In genomic region chr7:114405427-114405826, GRCh38 we compare ENCODE assay signal across 10 cellular contexts. TPM values are rescaled to one million over a fixed set of nuclear protein-coding genes. Genes with fewer than 3 reads are reported as not detected.
A peak's percentile ranks its signal among the peaks of the same experiment; 100 is the strongest.
DNase-seq lines count a peak whose midpoint lies in the region; ATAC-seq, FAIRE-seq and TF ChIP-seq lines count a peak whose summit lies in the region.
"Had no signal": no experiment of that assay in that cellular context is flagged by ENCODE, and none has a peak within 500 bp of the region (broad histone marks: within the 10 kb centered on the region; RNA-seq: fewer than 3 reads in every experiment).

No MANE protein-coding gene starts in this region.

- no peaks in the 10 kb centered on the region for H3K36me3 ChIP-seq in K562 (ENCODE audit: control insufficient read depth, insufficient read depth, low read length)

- no peaks in the 10 kb centered on the region for H3K9me1 ChIP-seq in K562 (ENCODE audit: control insufficient read depth, insufficient read depth, low read length)

- TF ChIP-seq POLR2A in K562 (conservative IDR thresholded peaks at IDR 0.05): no peak

- H3K4me3 ChIP-seq in K562: no peak overlapping the region

- BruUV-seq in K562 (replicated peaks; lab: Mats Ljungman, UMichigan): no TSS peak

- no peaks in the 10 kb centered on the region for H3K27me3 Mint-ChIP-seq in CD4-positive, alpha-beta T cell
- H3K27me3 Mint-ChIP-seq: stimulated activated naive CD8-positive, alpha-beta T cell treated with anti-CD3 and anti-CD28 coated beads, Interleukin-15, Interleukin-2, amounts not matched to agents 100 ng/mL and 50 ng/mL, for 24 hours had no signal

- H3K4me3 Mint-ChIP-seq in CD4-positive, alpha-beta T cell: no peak overlapping the region
- H3K4me3 Mint-ChIP-seq: stimulated activated naive CD8-positive, alpha-beta T cell treated with anti-CD3 and anti-CD28 coated beads, Interleukin-15, Interleukin-2, amounts not matched to agents 100 ng/mL and 50 ng/mL, for 24 hours had no signal

- in situ Hi-C loops in Caki2 (cut with HindIII; ENCODE audit: low pct_unique_long_range_greater_than_20kb, low sequenced_read_pairs): no loop called here
- in situ Hi-C loops in K562 (cut with MboI): no loop called here

- no peaks in the 10 kb centered on the region for H3K4me1 Mint-ChIP-seq in CD4-positive, alpha-beta T cell (ENCODE audit: low read depth)

- CTCF ChIA-PET in K562 (lab: Yijun Ruan, JAX; ENCODE audit: low intra/inter-chr PET ratio): no interaction called here
- CTCF ChIA-PET in CD4-positive, alpha-beta T cell (lab: Charles Lee): no interaction called here

- H3K4me2 ChIP-seq in K562 (ENCODE audit: insufficient read depth, low read length): no peak overlapping the region

- DNase-seq in Caki2 (ENCODE audit: low read depth) (peak; percentile 46), M059J (ENCODE audit: low read depth) (peak; percentile 10), K562 (ENCODE audit: extremely low read depth in 1 of 4, low spot score in 3 of 4) (peak in 1 of 4 experiments; percentile 15), sciatic nerve (ENCODE audit: low spot score) (no peak), posterior cingulate gyrus (no peak)
- DNase-seq in CD4-positive, alpha-beta T cell: no peak

- no peaks in the 10 kb centered on the region for H3K36me3 Mint-ChIP-seq in CD4-positive, alpha-beta T cell (ENCODE audit: low read depth)

- ATAC-seq in GM21381 (IDR thresholded peaks at IDR 0.05; ENCODE audit: unreplicated experiment) (peak; percentile 64), K562 (no peak), sciatic nerve (peak; percentile 67), HG02759 (IDR thresholded peaks at IDR 0.05; ENCODE audit: unreplicated experiment) (no peak)
- no peak for ATAC-seq in CD4-positive, alpha-beta T cell (ENCODE audit: poor library complexity)

- no peak overlapping the region for H3K27ac Mint-ChIP-seq in CD4-positive, alpha-beta T cell
- H3K27ac Mint-ChIP-seq: stimulated activated naive CD8-positive, alpha-beta T cell treated with anti-CD3 and anti-CD28 coated beads, Interleukin-15, Interleukin-2, amounts not matched to agents 100 ng/mL and 50 ng/mL, for 24 hours had no signal

- H3K9me3 ChIP-seq in K562 (replicated peaks; ENCODE audit: control insufficient read depth, insufficient read depth, low read depth, low read length): no peaks in the 10 kb centered on the region
- no peaks in the 10 kb centered on the region for H3K9me3 ChIP-seq in CD4-positive, alpha-beta T cell (ENCODE audit: control insufficient read depth, low read length)

- no peak for TF ChIP-seq CTCF in K562 (IDR thresholded peaks at IDR 0.05 in 2 of 3, conservative IDR thresholded peaks at IDR 0.05 in 1 of 3; ENCODE audit: insufficient read depth in 2 of 3, low read depth in 1 of 3, low read length in 3 of 3)
- TF ChIP-seq CTCF in CD4-positive, alpha-beta T cell (IDR thresholded peaks at IDR 0.05): no peak

- FAIRE-seq in K562 (lab: Jason Lieb, UNC): no peak

- no peak for TF ChIP-seq EP300 in K562 (IDR thresholded peaks at IDR 0.05; ENCODE audit: low read length)

- no peaks in the 10 kb centered on the region for H3K9me3 Mint-ChIP-seq in CD4-positive, alpha-beta T cell
- H3K9me3 Mint-ChIP-seq: stimulated activated naive CD8-positive, alpha-beta T cell treated with anti-CD3 and anti-CD28 coated beads, Interleukin-15, Interleukin-2, amounts not matched to agents 100 ng/mL and 50 ng/mL, for 24 hours had no signal

- H4K20me1 ChIP-seq in K562 (replicated peaks; ENCODE audit: control insufficient read depth, insufficient read depth, low read length): no peaks in the 10 kb centered on the region

- POLR2A ChIA-PET in K562 (lab: Yijun Ruan, JAX): no interaction called here
- POLR2A ChIA-PET in CD4-positive, alpha-beta T cell (lab: Charles Lee): no interaction called here

- 0% methylated on average over 2 of the region's 2 CpGs for WGBS in K562 (ENCODE audit: insufficient coverage, low coverage, missing lambda C conversion rate)

- no peak overlapping the region for H2AFZ ChIP-seq in K562 (ENCODE audit: low read depth, low read length)

- H3K79me2 ChIP-seq in K562 (ENCODE audit: control insufficient read depth, insufficient read depth, low read length): no peaks in the 10 kb centered on the region

- peak in 1 of 2 experiments; percentile 40; a peak in 2 of 4 replicates for TF ChIP-seq RAD21 in K562 (CRISPR knock-in tag; conservative IDR thresholded peaks at IDR 0.05 in 1 of 2, IDR thresholded peaks at IDR 0.05 in 1 of 2)

- intact Hi-C loops in K562 (cut with micrococcal nuclease) (no loop called here), sciatic nerve (cut with DNase I) (no loop called here), posterior cingulate gyrus (cut with DNase I) (no loop called here)
- intact Hi-C loops in CD4-positive, alpha-beta T cell (cut with DNase I, micrococcal nuclease): no loop called here

- no peak overlapping the region for H3K27ac ChIP-seq in K562 (ENCODE audit: extremely low read depth, low read depth, low read length)
- no peak overlapping the region for H3K27ac ChIP-seq in CD4-positive, alpha-beta T cell (ENCODE audit: low read depth, low read length)
- H3K27ac ChIP-seq: epithelial cell of prostate had no signal

- no peaks in the 10 kb centered on the region for H3K4me1 ChIP-seq in K562 (replicated peaks in 1 of 2; ENCODE audit: control insufficient read depth in 2 of 2, insufficient read depth in 2 of 2, low read length in 2 of 2)

- H3K9ac ChIP-seq in K562 (ENCODE audit: insufficient read depth in 1 of 2, low read depth in 2 of 2, low read length in 2 of 2): no peak overlapping the region

- no peaks in the 10 kb centered on the region for H3K27me3 ChIP-seq in K562 (ENCODE audit: control insufficient read depth in 2 of 2, insufficient read depth in 2 of 2, low read length in 2 of 2)
- no peaks in the 10 kb centered on the region for H3K27me3 ChIP-seq in CD4-positive, alpha-beta T cell (ENCODE audit: control insufficient read depth, insufficient read depth, low read length)

TF ChIP-seq in K562, 482 proteins besides CTCF, POLR2A, EP300 and RAD21:
- TF ChIP-seq CEBPB (tag; IDR thresholded peaks at IDR 0.05) (peak; percentile 43; the same call in 1 of the 2 replicates), CEBPG (CRISPR knock-in tag; IDR thresholded peaks at IDR 0.05) (no peak), CEBPG (tag; conservative IDR thresholded peaks at IDR 0.05 in 1 of 2, IDR thresholded peaks at IDR 0.05 in 1 of 2) (peak in 1 of 2 experiments; percentile 25; a peak in 1 of 4 replicates), C11orf30 (IDR thresholded peaks at IDR 0.05; ENCODE audit: low read depth) (no peak)
TF ChIP-seq in K562: peak in this region for 2.

RNA-seq across cellular contexts. Expression of gene FOXP2, which starts 9.2 kb away (rescaled TPM):
- total RNA-seq in Caki2 (2014; rRNA removed; shearing (Covaris generic); ENCODE audit: low replicate concordance): 2.4 and 4.2 TPM in 2 replicates
- not detected in 2 replicates for total RNA-seq in M059J (2014; rRNA removed; shearing (Covaris generic))
- not detected in 2 replicates for total RNA-seq in K562 (2011; cell fraction: chromatin; rRNA removed; ENCODE audit: low replicate concordance)
- total RNA-seq in K562 (2011; cell fraction: nucleolus; rRNA removed): not detected in 2 replicates
- total RNA-seq in K562 (2011; cell fraction: nucleoplasm; rRNA removed): not detected in 2 replicates
- total RNA-seq in K562 (2014; rRNA removed) (not detected in 2 replicates), K562 (2014; rRNA removed; fragmentation: Illumina TruSeq; extraction: Trizol) (not detected in 2 replicates), K562 (2015; rRNA removed; fragmentation: Illumina TruSeq; extraction: Trizol) (not detected in 2 replicates), K562 (2021) (not detected in 2 replicates), sciatic nerve (24.7 TPM)
- polyA plus RNA-seq in K562 (2011; rRNA removed) (not detected in 2 replicates), K562 (2014; fragmentation: Illumina TruSeq; extraction: Trizol) (not detected in 2 replicates), K562 (2014; fragmentation: Nextera tagmentation; extraction: Ambion mirVana) (not detected), K562 (2014; rRNA removed) (not detected in 2 replicates)
- not detected in 2 replicates for polyA plus RNA-seq in K562 (2011; cell fraction: cytosol; rRNA removed)
- not detected in 2 replicates for polyA plus RNA-seq in K562 (2011; cell fraction: nucleus; rRNA removed)
- polyA plus RNA-seq in K562 (2012): not detected in 2 replicates
- not detected in 2 replicates for polyA minus RNA-seq in K562 (2011; rRNA and poly(A)+ RNA removed)
- not detected in 2 replicates for polyA minus RNA-seq in K562 (2011; cell fraction: cytosol; rRNA and poly(A)+ RNA removed)
- not detected in 2 replicates for polyA minus RNA-seq in K562 (2011; cell fraction: nucleus; rRNA and poly(A)+ RNA removed)
- not detected for total RNA-seq in CD4-positive, alpha-beta T cell

Comparison
In these comparisons a context has a peak if more than half of its experiments do, and no peak if none do; other contexts are left out.
1. DNase-seq: peak in Caki2 (single experiment) and M059J (single experiment); none in sciatic nerve (single experiment), CD4-positive, alpha-beta T cell (0 of 10) and posterior cingulate gyrus (0 of 10).
2. ATAC-seq: peak in GM21381 (single experiment) and sciatic nerve (single experiment); none in K562 (single experiment), HG02759 (single experiment) and CD4-positive, alpha-beta T cell (single experiment).